8 cellular contexts compared by ENCODE assay signal in the genomic region with DNA sequence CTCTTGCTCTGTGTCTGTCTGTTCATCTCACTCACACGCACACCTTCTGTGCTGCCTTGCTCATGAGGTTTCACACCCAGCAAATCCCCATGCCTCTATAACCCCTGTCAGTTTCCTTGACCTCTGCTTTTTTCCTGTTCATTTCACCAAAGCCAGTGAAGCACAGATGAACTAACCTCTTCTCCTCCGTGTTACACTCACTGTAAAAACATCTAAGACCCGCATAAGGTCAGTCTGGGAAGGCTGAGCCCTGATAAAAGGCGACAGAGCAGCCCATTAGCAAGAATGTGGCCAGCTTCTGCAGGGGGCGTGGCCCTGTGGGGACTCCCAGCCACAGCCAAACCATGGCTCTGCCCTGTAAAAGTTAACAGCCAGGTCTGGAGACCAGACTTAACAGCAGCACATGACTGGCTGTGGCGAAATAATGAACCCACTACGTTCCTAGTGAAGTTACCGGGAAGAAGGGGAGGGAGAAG. TPM values are rescaled to one million over a fixed set of nuclear protein-coding genes. Genes with fewer than 3 reads are reported as not detected.
DNase-seq lines count a peak whose midpoint lies in the region; ATAC-seq and TF ChIP-seq lines count a peak whose summit lies in the region.

No MANE protein-coding gene starts in this region.

- no TSS peak for BruUV-seq in IMR-90 (replicated peaks; lab: Mats Ljungman, UMichigan)

- TF ChIP-seq CTCF in IMR-90 (conservative IDR thresholded peaks at IDR 0.05; ENCODE audit: low read depth, low read length) = no peak
- no peak for TF ChIP-seq CTCF in cardiac fibroblast (IDR thresholded peaks at IDR 0.05; ENCODE audit: low read depth, low read length)
- TF ChIP-seq CTCF in thyroid gland (IDR thresholded peaks at IDR 0.05) = no peak

- H4K5ac ChIP-seq in IMR-90 (ENCODE audit: low read depth, low read length) = peak overlapping the region; percentile 31; the same call in 1 of the 2 replicates

- H2BK20ac ChIP-seq in IMR-90 (ENCODE audit: low read depth, low read length) = peak overlapping the region; percentile 90

- peak overlapping the region; percentile 84 for H4K91ac ChIP-seq in IMR-90 (ENCODE audit: insufficient read depth, low read depth, low read length)

- peak overlapping the region; percentile 87 for H3K14ac ChIP-seq in IMR-90 (replicated peaks; ENCODE audit: low read depth, low read length)

- CTCF ChIA-PET in IMR-90 (lab: Yijun Ruan, JAX) = interaction anchor here (1.0 kb wide), 1 partner anchor 26 kb away, joined by 4 read pairs; no protein-coding TSS in a partner anchor

- peak overlapping the region; percentile 87 for H2BK120ac ChIP-seq in IMR-90 (ENCODE audit: low read depth, low read length)

- peak overlapping the region; percentile 90 for H3K23ac ChIP-seq in IMR-90 (ENCODE audit: low read depth, low read length)

- intact Hi-C loops in IMR-90 (cut with micrococcal nuclease) = loop anchor here (2.0 to 5.0 kb wide), 3 partner anchors 40 to 120 kb away; no protein-coding TSS in a partner anchor
- intact Hi-C loops in thyroid gland (cut with DNase I) = no loop called here

- H2AK5ac ChIP-seq in IMR-90 (ENCODE audit: low read depth, low read length) = peak overlapping the region; percentile 96

- in situ Hi-C loops in IMR-90 (cut with MboI; ENCODE audit: low sequenced_read_pairs) = no loop called here

- WGBS in IMR-90 (ENCODE audit: extremely low coverage in 2 of 2, insufficient read length in 1 of 2), 2 experiments = 28% methylated on average over 3 of the region's 8 CpGs; no CpG with 5 or more reads in 1 of the 2 experiments
- 42 to 44% methylated on average over 8 of the region's 8 CpGs for WGBS in thyroid gland, 2 donors

- peak overlapping the region; percentile 39; the same call in 1 of the 2 replicates for H3K9ac ChIP-seq in IMR-90 (ENCODE audit: low read depth, low read length)

- POLR2A ChIA-PET in IMR-90 (lab: Charles Lee; ENCODE audit: unreplicated experiment) = interaction anchor here (1.4 kb wide), 1 partner anchor 13 kb away, joined by 4 read pairs; no protein-coding TSS in a partner anchor

- DNase-seq in IMR-90 = peak; percentile 55
- peak; percentile 67 to 79 for DNase-seq in cardiac fibroblast (ENCODE audit: low read depth in 2 of 2)
- peak; percentile 91 for DNase-seq in kidney tubule cell (ENCODE audit: low spot score)
- peak; percentile 52 to 55 for DNase-seq in thyroid gland
- no peak for DNase-seq in NCI-H1694 (lab: John Stamatoyannopoulos, UW)
- DNase-seq in stimulated activated CD4-positive, alpha-beta T cell treated with anti-CD3 and anti-CD28 coated beads, Interleukin-2, amount 100 ng/mL, for 24 hours = no peak
- DNase-seq in NOMO-1 treated with dmso at 0.1 percent for 144 hours (lab: John Stamatoyannopoulos, UW; ENCODE audit: unreplicated experiment) = no peak
- DNase-seq in activated CD4-positive, alpha-beta T cell treated with anti-CD3 and anti-CD28 coated beads for 4 hours = no peak

- no peak overlapping the region for H3K4me3 ChIP-seq in IMR-90 (ENCODE audit: insufficient read depth, low read depth, low read length)
- no peak overlapping the region for H3K4me3 ChIP-seq in cardiac fibroblast (replicated peaks in 1 of 2; ENCODE audit: low read depth in 2 of 2, low read length in 2 of 2)
- H3K4me3 ChIP-seq in thyroid gland (replicated peaks in 1 of 3) = no peak overlapping the region

- H3K9me3 ChIP-seq in IMR-90 (ENCODE audit: control insufficient read depth, insufficient read depth, low read length) (no peaks in the 10 kb centered on the region), thyroid gland (no peaks in the 10 kb centered on the region)

- TF ChIP-seq POLR2A in IMR-90 (IDR thresholded peaks at IDR 0.05; ENCODE audit: low read depth, low read length) (no peak), thyroid gland (IDR thresholded peaks at IDR 0.05) (no peak)

- peak overlapping the region; percentile 89 for H3K4ac ChIP-seq in IMR-90 (ENCODE audit: low read depth, low read length)

- H3K18ac ChIP-seq in IMR-90 (ENCODE audit: low read depth, low read length) = peak overlapping the region; percentile 61

- H3K56ac ChIP-seq in IMR-90 (ENCODE audit: extremely low read depth, insufficient read depth, low read length) = peak overlapping the region; percentile 60

- peaks cover 24% of the 10 kb centered on the region; the same call in 1 of the 2 replicates for H4K20me1 ChIP-seq in IMR-90 (ENCODE audit: insufficient read depth, low read length)

- peak overlapping the region; percentile 87 for H2BK5ac ChIP-seq in IMR-90 (ENCODE audit: low read depth, low read length, poor library complexity, severe bottlenecking)

- TF ChIP-seq RAD21 in IMR-90 (IDR thresholded peaks at IDR 0.05; ENCODE audit: low read length) = no peak

- H3K4me2 ChIP-seq in IMR-90 (ENCODE audit: low read depth, low read length) = peak overlapping the region; percentile 13

- H3K4me1 ChIP-seq in IMR-90 (ENCODE audit: control insufficient read depth, insufficient read depth, low read length) = peaks cover 35% of the 10 kb centered on the region
- peaks cover 64 to 75% of the 10 kb centered on the region in 2 donors for H3K4me1 ChIP-seq in thyroid gland

- H3K27me3 ChIP-seq in IMR-90 (ENCODE audit: control insufficient read depth, insufficient read depth, low read length) = no peaks in the 10 kb centered on the region
- H3K27me3 ChIP-seq in thyroid gland = no peaks in the 10 kb centered on the region

- peak overlapping the region; percentile 60; the same call in 2 of the 3 replicates for H2BK15ac ChIP-seq in IMR-90 (ENCODE audit: low read depth, low read length)

- peak; percentile 62 for ATAC-seq in IMR-90 (ENCODE audit: low read depth)

- H4K8ac ChIP-seq in IMR-90 (ENCODE audit: low read depth in 2 of 2, low read length in 2 of 2) = peak overlapping the region; percentile 14 to 82; a peak in 3 of 4 replicates

- dilution Hi-C loops in IMR-90 (cut with HindIII; ENCODE audit: low sequenced_read_pairs, unreplicated experiment) = no loop called here

- H3K79me1 ChIP-seq in IMR-90 (ENCODE audit: low read depth in 1 of 2, low read length in 2 of 2) = peaks cover 44 to 82% of the 10 kb centered on the region in 2 experiments

- peak overlapping the region; percentile 86 for H2AK9ac ChIP-seq in IMR-90 (replicated peaks; ENCODE audit: low read depth, low read length, poor library complexity)

- H2AFZ ChIP-seq in IMR-90 (replicated peaks; ENCODE audit: low read length, poor library complexity) = peak overlapping the region; percentile 6

- H3K27ac ChIP-seq in IMR-90 (ENCODE audit: insufficient read depth, low read length) (peak overlapping the region; percentile 79), thyroid gland (peak overlapping the region; percentile 90 to 93 (median 90))

- peaks cover 45% of the 10 kb centered on the region for H3K9me1 ChIP-seq in IMR-90 (ENCODE audit: insufficient read depth, low read length)

- H3K36me3 ChIP-seq in IMR-90 (ENCODE audit: control insufficient read depth, insufficient read depth, low read length) (no peaks in the 10 kb centered on the region), thyroid gland (no peaks in the 10 kb centered on the region)

TF ChIP-seq in IMR-90, 13 proteins besides CTCF, POLR2A, EP300 and RAD21:
- peak; percentile 25; the same call in 1 of the 2 replicates for TF ChIP-seq CEBPB (IDR thresholded peaks at IDR 0.05; ENCODE audit: low read depth, low read length)
- no peak for TF ChIP-seq MXI1 (IDR thresholded peaks at IDR 0.05; ENCODE audit: borderline replicate concordance, low read depth, low read length)
- TF ChIP-seq, protein P1, sequence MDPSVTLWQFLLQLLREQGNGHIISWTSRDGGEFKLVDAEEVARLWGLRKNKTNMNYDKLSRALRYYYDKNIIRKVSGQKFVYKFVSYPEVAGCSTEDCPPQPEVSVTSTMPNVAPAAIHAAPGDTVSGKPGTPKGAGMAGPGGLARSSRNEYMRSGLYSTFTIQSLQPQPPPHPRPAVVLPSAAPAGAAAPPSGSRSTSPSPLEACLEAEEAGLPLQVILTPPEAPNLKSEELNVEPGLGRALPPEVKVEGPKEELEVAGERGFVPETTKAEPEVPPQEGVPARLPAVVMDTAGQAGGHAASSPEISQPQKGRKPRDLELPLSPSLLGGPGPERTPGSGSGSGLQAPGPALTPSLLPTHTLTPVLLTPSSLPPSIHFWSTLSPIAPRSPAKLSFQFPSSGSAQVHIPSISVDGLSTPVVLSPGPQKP (IDR thresholded peaks at IDR 0.05; ENCODE audit: borderline replicate concordance, low read depth, low read length) = no peak
- no peak for TF ChIP-seq BHLHE40 (IDR thresholded peaks at IDR 0.05; ENCODE audit: low read depth, low read length)
- TF ChIP-seq MAFK (IDR thresholded peaks at IDR 0.05; ENCODE audit: low read depth, low read length) = no peak
- TF ChIP-seq, protein P2, sequence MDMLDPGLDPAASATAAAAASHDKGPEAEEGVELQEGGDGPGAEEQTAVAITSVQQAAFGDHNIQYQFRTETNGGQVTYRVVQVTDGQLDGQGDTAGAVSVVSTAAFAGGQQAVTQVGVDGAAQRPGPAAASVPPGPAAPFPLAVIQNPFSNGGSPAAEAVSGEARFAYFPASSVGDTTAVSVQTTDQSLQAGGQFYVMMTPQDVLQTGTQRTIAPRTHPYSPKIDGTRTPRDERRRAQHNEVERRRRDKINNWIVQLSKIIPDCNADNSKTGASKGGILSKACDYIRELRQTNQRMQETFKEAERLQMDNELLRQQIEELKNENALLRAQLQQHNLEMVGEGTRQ (IDR thresholded peaks at IDR 0.05; ENCODE audit: low read depth, low read length) = peak; percentile 30; the same call in 1 of the 2 replicates
- no peak for TF ChIP-seq RCOR1 (IDR thresholded peaks at IDR 0.05; ENCODE audit: insufficient replicate concordance, low read length)
- TF ChIP-seq MAZ (IDR thresholded peaks at IDR 0.05; ENCODE audit: borderline replicate concordance, low read depth, low read length) = no peak
- TF ChIP-seq RFX5 (IDR thresholded peaks at IDR 0.05; ENCODE audit: low read depth, low read length) = no peak
- no peak for TF ChIP-seq FOS (IDR thresholded peaks at IDR 0.05; ENCODE audit: low read depth, low read length)
- TF ChIP-seq CHD1 (IDR thresholded peaks at IDR 0.05; ENCODE audit: low read depth, low read length) = no peak
- no peak for TF ChIP-seq SMC3 (IDR thresholded peaks at IDR 0.05; ENCODE audit: low read depth, low read length)
- no peak for TF ChIP-seq NFE2L2 (IDR thresholded peaks at IDR 0.05; ENCODE audit: low read depth, low read length)

RNA-seq across cellular contexts. Expression of a gene that starts 42.8 kb away (rescaled TPM):
- 0.36 and 0.56 TPM in 2 replicates for total RNA-seq in IMR-90 (2012; rRNA removed)
- 5.7 and 7.4 TPM in 2 replicates for polyA plus RNA-seq in IMR-90 (2012; rRNA removed)
- polyA plus RNA-seq in IMR-90 (2012; cell fraction: cytosol; rRNA removed) = 6.7 and 7.2 TPM in 2 replicates
- 6.1 and 23.6 TPM in 2 replicates for polyA plus RNA-seq in IMR-90 (2012; cell fraction: nucleus; rRNA removed; ENCODE audit: low replicate concordance)
- under 1 TPM in 2 of 4 donors, not detected in 2; 0.56 to 0.71 TPM for total RNA-seq in thyroid gland

Comparison
In these comparisons a context has a peak if more than half of its experiments do, and no peak if none do; other contexts are left out.
1. DNase-seq: peak in IMR-90 (single experiment), cardiac fibroblast (2 of 2), kidney tubule cell (single experiment) and thyroid gland (2 of 2); none in NCI-H1694 (single experiment), stimulated activated CD4-positive, alpha-beta T cell treated with anti-CD3 and anti-CD28 coated beads, Interleukin-2, amount 100 ng/mL, for 24 hours (0 of 2), NOMO-1 treated with dmso at 0.1 percent for 144 hours (single experiment) and activated CD4-positive, alpha-beta T cell treated with anti-CD3 and anti-CD28 coated beads for 4 hours (0 of 2).